Comparison of ENCODE assay signal across 21 cellular contexts in the genomic region with DNA sequence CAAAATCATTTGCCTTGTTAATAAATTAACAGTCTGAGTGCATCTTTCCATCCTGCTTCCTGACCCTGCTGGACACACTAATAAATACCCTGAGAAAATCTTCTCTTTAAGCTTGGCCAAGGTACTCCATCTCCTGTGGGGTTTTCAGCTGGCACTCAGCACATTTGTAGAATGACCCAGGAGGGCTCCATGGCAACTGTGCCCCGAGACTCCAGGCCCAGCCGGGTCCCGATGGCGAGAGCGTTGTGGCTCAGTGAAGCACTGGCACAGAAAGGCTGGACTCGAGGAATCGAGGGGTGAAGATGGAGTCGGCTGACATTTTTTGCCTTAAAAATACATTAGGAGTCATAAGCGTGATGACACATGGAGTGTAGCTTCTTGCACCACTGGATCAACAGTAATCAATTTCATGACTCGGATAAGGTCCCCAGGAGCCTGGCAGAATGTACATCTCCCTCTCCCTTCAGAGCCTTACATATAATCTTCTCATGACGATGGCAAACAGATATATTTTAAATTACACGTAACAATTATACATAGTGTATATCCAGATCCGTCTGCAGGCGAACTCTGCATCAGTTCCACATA.
A peak's percentile ranks its signal among the peaks of the same experiment; 100 is the strongest.
DNase-seq lines count a peak whose midpoint lies in the region; ATAC-seq and TF ChIP-seq lines count a peak whose summit lies in the region.
"Had no signal": no experiment of that assay in that cellular context is flagged by ENCODE, and none has a peak within 500 bp of the region (broad histone marks: within the 10 kb centered on the region; RNA-seq: fewer than 3 reads in every experiment).

No MANE protein-coding gene starts in this region.

- H3K4me1 Mint-ChIP-seq in Caco-2 (ENCODE audit: low read depth, unreplicated experiment), result peaks cover 20% of the 10 kb centered on the region
- H3K4me1 Mint-ChIP-seq: activated naive CD8-positive, alpha-beta T cell treated with anti-CD3 and anti-CD28 coated beads, Interleukin-2, amount 10 ng/mL, durations not matched to agents 7 days and 5 days had no signal

- CTCF ChIA-PET in Caco-2 (lab: Charles Lee), result interaction anchor here (2.0 kb wide), 1 partner anchor 198 kb away, joined by 7 read pairs; no protein-coding TSS in a partner anchor

- H3K4me3 ChIP-seq in Caco-2 (ENCODE audit: low read depth, low read length) (no peak overlapping the region), brain microvascular endothelial cell (ENCODE audit: low read depth, low read length) (no peak overlapping the region), osteoblast (ENCODE audit: insufficient read depth, low read length) (no peak overlapping the region)
- H3K4me3 ChIP-seq: lung, prostate gland had no signal

- H3K9me3 ChIP-seq in Caco-2 (no peaks in the 10 kb centered on the region), osteoblast (ENCODE audit: low read depth, low read length) (no peaks in the 10 kb centered on the region)
- H3K9me3 ChIP-seq: prostate gland had no signal

- H3K36me3 ChIP-seq in Caco-2 (ENCODE audit: control insufficient read depth, insufficient read depth, low read length) (0 out of 2 replicates have a peak, but pooled peaks cover 1% of the 10 kb centered on the region), brain microvascular endothelial cell (replicated peaks) (peaks cover 42% of the 10 kb centered on the region), osteoblast (ENCODE audit: insufficient read depth, low read length) (peaks cover 22% of the 10 kb centered on the region)

- H3K27me3 Mint-ChIP-seq in Caco-2 (ENCODE audit: insufficient read depth, unreplicated experiment), result no peaks in the 10 kb centered on the region
- H3K27me3 Mint-ChIP-seq: activated naive CD8-positive, alpha-beta T cell treated with anti-CD3 and anti-CD28 coated beads, Interleukin-2, amount 10 ng/mL, durations not matched to agents 7 days and 5 days had no signal

- in situ Hi-C loops in brain microvascular endothelial cell (cut with HindIII; ENCODE audit: low pct_ligation_motif_present, low sequenced_read_pairs), result no loop called here

- H3K4me3 Mint-ChIP-seq in Caco-2 (ENCODE audit: unreplicated experiment), result no peak overlapping the region
- H3K4me3 Mint-ChIP-seq: activated naive CD8-positive, alpha-beta T cell treated with anti-CD3 and anti-CD28 coated beads, Interleukin-2, amount 10 ng/mL, durations not matched to agents 7 days and 5 days; activated T-cell treated with anti-CD3 and anti-CD28 coated beads, Interleukin-2, amount 50 U/mL, for 72 hours; B cell; IgD-negative memory B cell had no signal

- no peak overlapping the region for H3K27ac Mint-ChIP-seq in Caco-2 (ENCODE audit: unreplicated experiment)
- H3K27ac Mint-ChIP-seq: activated naive CD8-positive, alpha-beta T cell treated with anti-CD3 and anti-CD28 coated beads, Interleukin-2, amount 10 ng/mL, durations not matched to agents 7 days and 5 days; activated T-cell treated with anti-CD3 and anti-CD28 coated beads, Interleukin-2, amount 50 U/mL, for 72 hours; B cell; IgD-negative memory B cell had no signal

- DNase-seq in Caco-2 (no peak), LHCN-M2 (ENCODE audit: low read depth) (peak; percentile 23), brain microvascular endothelial cell (peak; percentile 58), osteoblast (ENCODE audit: insufficient read length, low spot score, missing footprints) (peak; percentile 97)
- DNase-seq in stimulated activated naive CD4-positive, alpha-beta T cell treated with Interleukin-2 at 50 U/mL for 16 hours (lab: John Stamatoyannopoulos, UW), result no peak
- DNase-seq: activated CD4-positive, alpha-beta T cell treated with anti-CD3 and anti-CD28 coated beads, Interleukin-2, amount 50 U/mL, for 4 hours; activated naive CD8-positive, alpha-beta T cell treated with anti-CD3 and anti-CD28 coated beads, Interleukin-2, amount 10 ng/mL, durations not matched to agents 7 days and 5 days; activated T-cell treated with anti-CD3 and anti-CD28 coated beads, Interleukin-2, amount 50 U/mL, for 72 hours; effector CD4-positive, alpha-beta T cell; MV-4-11; NCI-H187 treated with DMSO at 0.1 percent for 48 hours; NCI-H446; small intestine; stimulated activated CD4-positive, alpha-beta T cell treated with anti-CD3 and anti-CD28 coated beads, Interleukin-4, amount 100 ng/mL, for 4 hours had no signal

- peaks cover 6% of the 10 kb centered on the region for H3K79me2 ChIP-seq in osteoblast (ENCODE audit: insufficient read depth, low read length)

- H3K4me2 ChIP-seq in osteoblast (ENCODE audit: insufficient read depth, low read length), result no peak overlapping the region

- H3K27ac ChIP-seq in brain microvascular endothelial cell (peak overlapping the region; percentile 86), osteoblast (ENCODE audit: low read depth, low read length) (peak overlapping the region; percentile 79)
- H3K27ac ChIP-seq: prostate gland had no signal

- H2AFZ ChIP-seq in osteoblast (ENCODE audit: low read length), result peak overlapping the region; percentile 33

- peaks cover 4% of the 10 kb centered on the region for H4K20me1 ChIP-seq in osteoblast (ENCODE audit: insufficient read depth, low read length)

- H3K4me1 ChIP-seq in Caco-2, result peaks cover 14% of the 10 kb centered on the region
- peaks cover 41% of the 10 kb centered on the region for H3K4me1 ChIP-seq in osteoblast (ENCODE audit: insufficient read depth, low read length)
- H3K4me1 ChIP-seq: prostate gland had no signal

- intact Hi-C loops in Caco-2 (cut with micrococcal nuclease; ENCODE audit: unreplicated experiment), result loop anchor here (5.0 kb wide), 1 partner anchor 82 kb away; no protein-coding TSS in a partner anchor

- TF ChIP-seq CTCF in Caco-2 (IDR thresholded peaks at IDR 0.05; ENCODE audit: insufficient read depth in 1 of 2, low read depth in 1 of 2, low read length in 1 of 2, severe bottlenecking in 1 of 2, unreplicated experiment in 1 of 2) (no peak), brain microvascular endothelial cell (IDR thresholded peaks at IDR 0.05; ENCODE audit: low read depth, low read length, missing control alignments) (no peak), osteoblast (IDR thresholded peaks at IDR 0.05; ENCODE audit: extremely low read depth, low read depth, low read length) (no peak)

- H3K36me3 Mint-ChIP-seq in Caco-2 (ENCODE audit: insufficient read depth, unreplicated experiment), result peaks cover 85% of the 10 kb centered on the region

- ATAC-seq in HG02759 (IDR thresholded peaks at IDR 0.05; ENCODE audit: unreplicated experiment) (no peak), HG03039 (IDR thresholded peaks at IDR 0.05; ENCODE audit: unreplicated experiment) (no peak), GM21515 (IDR thresholded peaks at IDR 0.05; ENCODE audit: unreplicated experiment) (no peak)
- ATAC-seq: activated T-cell treated with anti-CD3 and anti-CD28 coated beads, Interleukin-2, amount 50 U/mL, for 72 hours had no signal

- POLR2A ChIA-PET in Caco-2 (lab: Charles Lee), result no interaction called here

- no peaks in the 10 kb centered on the region for H3K9me3 Mint-ChIP-seq in Caco-2 (ENCODE audit: unreplicated experiment)
- H3K9me3 Mint-ChIP-seq: activated naive CD8-positive, alpha-beta T cell treated with anti-CD3 and anti-CD28 coated beads, Interleukin-2, amount 10 ng/mL, durations not matched to agents 7 days and 5 days; activated T-cell treated with anti-CD3 and anti-CD28 coated beads, Interleukin-2, amount 50 U/mL, for 72 hours; IgD-negative memory B cell had no signal

- BruUV-seq in Caco-2 (replicated peaks; lab: Mats Ljungman, UMichigan), result TSS peak; percentile 7

- H3K27me3 ChIP-seq in Caco-2 (replicated peaks; ENCODE audit: control insufficient read depth, insufficient read depth, low read length), result no peaks in the 10 kb centered on the region
- no peaks in the 10 kb centered on the region for H3K27me3 ChIP-seq in brain microvascular endothelial cell (replicated peaks)
- peaks cover 2% of the 10 kb centered on the region for H3K27me3 ChIP-seq in osteoblast (ENCODE audit: insufficient read depth, low read length)

Comparison
In these comparisons a context has a peak if more than half of its experiments do, and no peak if none do; other contexts are left out.
1. DNase-seq: peak in LHCN-M2 (single experiment), brain microvascular endothelial cell (single experiment) and osteoblast (single experiment); none in Caco-2 (0 of 2) and stimulated activated naive CD4-positive, alpha-beta T cell treated with Interleukin-2 at 50 U/mL for 16 hours (single experiment).